15 cellular contexts compared by ENCODE assay signal in genomic region chr2:3598197-3598910, GRCh38. TPM values are rescaled to one million over a fixed set of nuclear protein-coding genes. Genes with fewer than 3 reads are reported as not detected.
"Had no signal": no experiment of that assay in that cellular context is flagged by ENCODE, and none has a peak within 500 bp of the region (broad histone marks: within the 10 kb centered on the region; RNA-seq: fewer than 3 reads in every experiment).

No MANE protein-coding gene starts in this region.

- H3K27ac Mint-ChIP-seq: activated naive CD4-positive, alpha-beta T cell treated with anti-CD3 and anti-CD28 coated beads, Interleukin-2, amount 50 U/mL, for 24 hours; dendritic cell treated with granulocyte-macrophage colony-stimulating factor and Interleukin-4, amounts not matched to agents 40 ng/mL and 50 ng/mL, for 4 days; effector memory CD8-positive, alpha-beta T cell; stimulated activated naive CD8-positive, alpha-beta T cell treated with anti-CD3 and anti-CD28 coated beads, Interleukin-15, Interleukin-2, amounts not matched to agents 100 ng/mL and 50 ng/mL, for 24 hours had no signal

- H3K27me3 Mint-ChIP-seq: activated naive CD4-positive, alpha-beta T cell treated with anti-CD3 and anti-CD28 coated beads, Interleukin-2, amount 50 U/mL, for 24 hours; stimulated activated naive CD8-positive, alpha-beta T cell treated with anti-CD3 and anti-CD28 coated beads, Interleukin-15, Interleukin-2, amounts not matched to agents 100 ng/mL and 50 ng/mL, for 24 hours had no signal

- H3K4me3 Mint-ChIP-seq: dendritic cell treated with granulocyte-macrophage colony-stimulating factor and Interleukin-4, amounts not matched to agents 40 ng/mL and 50 ng/mL, for 4 days; effector memory CD8-positive, alpha-beta T cell had no signal

- ATAC-seq: effector memory CD8-positive, alpha-beta T cell; gastrocnemius medialis; naive thymus-derived CD4-positive, alpha-beta T cell had no signal

- DNase-seq: activated CD4-positive, alpha-beta T cell treated with anti-CD3 and anti-CD28 coated beads for 4 hours; activated T-cell treated with anti-CD3 and anti-CD28 coated beads for 4 hours; effector memory CD8-positive, alpha-beta T cell; gastrocnemius medialis; heart right ventricle; sigmoid colon; T-helper 9 cell; testis had no signal

- H3K9me3 Mint-ChIP-seq: activated naive CD4-positive, alpha-beta T cell treated with anti-CD3 and anti-CD28 coated beads, Interleukin-2, amount 50 U/mL, for 24 hours; activated T-helper 2 cell treated with anti-CD3 and anti-CD28 coated beads, Interferon-gamma antibody, Interleukin-2, Interleukin-4, amounts not matched to agents 10 μg/mL and 5 μg/mL and 100 μg/mL, durations not matched to agents 14 hours and 24 hours and 36 hours; dendritic cell treated with granulocyte-macrophage colony-stimulating factor and Interleukin-4, amounts not matched to agents 40 ng/mL and 50 ng/mL, for 4 days; effector memory CD8-positive, alpha-beta T cell; naive thymus-derived CD4-positive, alpha-beta T cell; stimulated activated naive CD8-positive, alpha-beta T cell treated with anti-CD3 and anti-CD28 coated beads, Interleukin-15, Interleukin-2, amounts not matched to agents 100 ng/mL and 50 ng/mL, for 24 hours had no signal

RNA-seq across cellular contexts. Expression of gene COLEC11, which starts 3.4 kb away (rescaled TPM):
- total RNA-seq: activated T-helper 2 cell treated with anti-CD3 and anti-CD28 coated beads, Interferon-gamma antibody, Interleukin-2, Interleukin-4, amounts not matched to agents 10 μg/mL and 5 μg/mL and 100 μg/mL, durations not matched to agents 14 hours and 24 hours and 36 hours; kidney epithelial cell had no signal

RNA-seq across cellular contexts. Expression of gene ALLC, which starts 59.6 kb away (rescaled TPM):
- total RNA-seq: activated T-helper 2 cell treated with anti-CD3 and anti-CD28 coated beads, Interferon-gamma antibody, Interleukin-2, Interleukin-4, amounts not matched to agents 10 μg/mL and 5 μg/mL and 100 μg/mL, durations not matched to agents 14 hours and 24 hours and 36 hours; gastrocnemius medialis; heart right ventricle; naive thymus-derived CD4-positive, alpha-beta T cell; sigmoid colon; ureter had no signal
